ENCODE assay signal across 11 cellular contexts in the genomic region with DNA sequence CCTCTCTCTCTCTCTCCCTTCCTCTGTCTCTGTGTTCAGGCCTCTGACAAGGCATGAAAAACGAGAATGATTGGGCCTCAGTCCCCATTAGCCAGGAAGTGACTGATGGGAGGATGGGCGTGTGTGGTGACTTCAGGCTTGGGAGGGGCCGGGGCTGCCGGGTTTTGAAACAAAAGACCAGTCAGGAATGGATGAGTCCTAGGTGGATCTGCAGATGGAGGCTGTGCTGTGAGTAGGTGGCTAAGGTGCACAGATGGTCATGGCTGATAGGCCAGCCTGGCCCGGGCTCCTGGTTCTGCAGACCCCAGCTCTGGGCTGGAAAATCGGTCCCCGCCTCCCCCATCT.
DNase-seq lines count a peak whose midpoint lies in the region; ATAC-seq and TF ChIP-seq lines count a peak whose summit lies in the region.
"Had no signal": no experiment of that assay in that cellular context is flagged by ENCODE, and none has a peak within 500 bp of the region (broad histone marks: within the 10 kb centered on the region; RNA-seq: fewer than 3 reads in every experiment).

No MANE protein-coding gene starts in this region.

- H4K20me1 ChIP-seq in SU-DHL-6 (ENCODE audit: low read depth, low read length): no peaks in the 10 kb centered on the region

- H3K9me3 ChIP-seq in HUES64 (ENCODE audit: insufficient read depth, low read depth, low read length): peaks cover 3% of the 10 kb centered on the region; the same call in 1 of the 2 replicates
- H3K9me3 ChIP-seq in SU-DHL-6 (ENCODE audit: insufficient read depth, low read length): no peaks in the 10 kb centered on the region
- H3K9me3 ChIP-seq in spleen: no peaks in the 10 kb centered on the region

- H3K9ac ChIP-seq in HUES64 (ENCODE audit: low read depth, low read length) (no peak overlapping the region), SU-DHL-6 (ENCODE audit: low read length) (peak overlapping the region; percentile 41)

- TF ChIP-seq CTCF in SU-DHL-6 (IDR thresholded peaks at IDR 0.05; ENCODE audit: insufficient read depth, low read length, poor library complexity, severe bottlenecking) (no peak), spleen (IDR thresholded peaks at IDR 0.05 in 8 of 11, conservative IDR thresholded peaks at IDR 0.05 in 3 of 11) (no peak)

- peaks cover 18% of the 10 kb centered on the region for H3F3A ChIP-seq in SU-DHL-6 (ENCODE audit: insufficient read depth)

- H3K36me3 ChIP-seq in HUES64 (ENCODE audit: insufficient read depth, low read length) (no peaks in the 10 kb centered on the region), SU-DHL-6 (ENCODE audit: low read length) (peaks cover 13% of the 10 kb centered on the region; the same call in 1 of the 2 replicates), spleen (no peaks in the 10 kb centered on the region)

- H3K27me3 ChIP-seq in HUES64 (ENCODE audit: insufficient read depth, low read length) (no peaks in the 10 kb centered on the region), SU-DHL-6 (ENCODE audit: low read length) (no peaks in the 10 kb centered on the region), spleen (replicated peaks in 1 of 7) (peaks cover 0 to 39% (median 0%) of the 10 kb centered on the region in 7 donors)

- H2AFZ ChIP-seq in SU-DHL-6 (ENCODE audit: low read depth, low read length, severe bottlenecking): no peak overlapping the region

- WGBS in HUES64: 39% methylated on average over 6 of the region's 7 CpGs
- 23 to 41% (median 31%) methylated on average over 7 of the region's 7 CpGs for WGBS in spleen, 5 donors

- H3K9me2 ChIP-seq in SU-DHL-6 (replicated peaks; ENCODE audit: insufficient read depth, low read length): no peaks in the 10 kb centered on the region

- H3K27ac ChIP-seq in HUES64 (ENCODE audit: low read depth, low read length): no peak overlapping the region
- H3K27ac ChIP-seq in SU-DHL-6 (ENCODE audit: low read depth, low read length): peak overlapping the region; percentile 73
- no peak overlapping the region for H3K27ac ChIP-seq in spleen

- peak overlapping the region; percentile 37; the same call in 1 of the 2 replicates for H3K4me3 ChIP-seq in HUES64 (ENCODE audit: low read length)
- H3K4me3 ChIP-seq in SU-DHL-6 (ENCODE audit: insufficient read depth, low read length, poor library complexity, severe bottlenecking): peak overlapping the region; percentile 40
- peak overlapping the region in 1 of 8 donors; percentile 4 for H3K4me3 ChIP-seq in spleen

- intact Hi-C loops in spleen (cut with DNase I; ENCODE audit: low total_unique reads): no loop called here

- H3K4me2 ChIP-seq in SU-DHL-6 (ENCODE audit: low read depth, low read length, poor library complexity, severe bottlenecking): peak overlapping the region; percentile 51

- DNase-seq in COR-L47 (lab: John Stamatoyannopoulos, UW): peak; percentile 45
- peak; percentile 41 for DNase-seq in kidney tubule cell (ENCODE audit: low spot score)
- no peak for DNase-seq in activated CD4-positive, alpha-beta T cell treated with anti-CD3 and anti-CD28 coated beads, Interleukin-2, amount 50 U/mL, for 1 hour
- DNase-seq in spleen: no peak
- DNase-seq: effector memory CD8-positive, alpha-beta T cell; stimulated activated CD4-positive, alpha-beta T cell treated with anti-CD3 and anti-CD28 coated beads, Interleukin-15, amount 100 ng/mL, for 24 hours; stimulated activated naive CD4-positive, alpha-beta T cell treated with Interleukin-2 at 50 U/mL for 16 hours had no signal

- peaks cover 16% of the 10 kb centered on the region; the same call in 1 of the 2 replicates for H3K79me2 ChIP-seq in SU-DHL-6 (ENCODE audit: insufficient read depth, low read length)

- H3K4me1 ChIP-seq in HUES64 (ENCODE audit: insufficient read depth, low read length): peaks cover 16% of the 10 kb centered on the region
- peaks cover 3 to 14% (median 9%) of the 10 kb centered on the region in 6 donors for H3K4me1 ChIP-seq in spleen

- ATAC-seq in HG02981 (IDR thresholded peaks at IDR 0.05; ENCODE audit: unreplicated experiment) (no peak), GM21390 (IDR thresholded peaks at IDR 0.05; ENCODE audit: unreplicated experiment) (no peak)

- TF ChIP-seq POLR2A in spleen (IDR thresholded peaks at IDR 0.05): no peak

Comparison
In these comparisons a context has a peak if more than half of its experiments do, and no peak if none do; other contexts are left out.
1. DNase-seq: peak in COR-L47 (single experiment) and kidney tubule cell (single experiment); none in activated CD4-positive, alpha-beta T cell treated with anti-CD3 and anti-CD28 coated beads, Interleukin-2, amount 50 U/mL, for 1 hour (single experiment) and spleen (single experiment).